7 cellular contexts compared by ENCODE assay signal in genomic region chr7:147978651-147979050, GRCh38.
"Had no signal": no experiment of that assay in that cellular context is flagged by ENCODE, and none has a peak within 500 bp of the region (broad histone marks: within the 10 kb centered on the region; RNA-seq: fewer than 3 reads in every experiment).

No MANE protein-coding gene starts in this region.

- H3K4me3 ChIP-seq: K562 had no signal

- ATAC-seq: HepG2, K562 had no signal

- DNase-seq: IMR-90, KBM-7, KG1 had no signal

- FAIRE-seq: HepG2, HTR-8/SVneo, K562 had no signal

- H3K27ac ChIP-seq: HL-60 had no signal
